Comparison of ENCODE assay signal across 20 cellular contexts in genomic region chr6:160810238-160810637, GRCh38.
"Had no signal": no experiment of that assay in that cellular context is flagged by ENCODE, and none has a peak within 500 bp of the region (broad histone marks: within the 10 kb centered on the region; RNA-seq: fewer than 3 reads in every experiment).

No MANE protein-coding gene starts in this region.

- DNase-seq: activated CD4-positive, alpha-beta memory T cell treated with anti-CD3 and anti-CD28 coated beads for 36 hours; activated CD4-positive, alpha-beta T cell treated with anti-CD3 and anti-CD28 coated beads for 1 hour; activated gamma-delta T cell; activated T-cell treated with anti-CD3 and anti-CD28 coated beads, Interleukin-2, amount 50 U/mL, for 48 hours; amygdala; dorsolateral prefrontal cortex; foreskin melanocyte; head of caudate nucleus; left lung; psoas muscle; sigmoid colon; stimulated activated CD4-positive, alpha-beta T cell treated with anti-CD3 and anti-CD28 coated beads, Interleukin-12 subunit alpha, Interleukin-12 subunit beta, amount 100 ng/mL, for 4 hours; stimulated activated naive CD4-positive, alpha-beta T cell; substantia nigra; T1000; transverse colon had no signal

- H3K4me1 ChIP-seq: left lung, psoas muscle, sigmoid colon, transverse colon had no signal

- H3K4me3 ChIP-seq: dorsolateral prefrontal cortex, left lung, psoas muscle, sigmoid colon, transverse colon had no signal

- H3K36me3 ChIP-seq: left lung, sigmoid colon, transverse colon had no signal

- H3K4me3 Mint-ChIP-seq: activated CD4-positive, alpha-beta memory T cell treated with anti-CD3 and anti-CD28 coated beads for 36 hours; activated naive CD8-positive, alpha-beta T cell; brain; memory B cell; nephron had no signal

- H3K9me3 ChIP-seq: left lung, psoas muscle, sigmoid colon, transverse colon had no signal

- H3K36me3 Mint-ChIP-seq: activated CD4-positive, alpha-beta memory T cell treated with anti-CD3 and anti-CD28 coated beads for 36 hours; activated naive CD8-positive, alpha-beta T cell; brain; memory B cell had no signal

- ATAC-seq: left lung, psoas muscle had no signal

- H3K27ac ChIP-seq: dorsolateral prefrontal cortex, left lung, psoas muscle, sigmoid colon, transverse colon had no signal

- H3K27ac Mint-ChIP-seq: activated CD4-positive, alpha-beta memory T cell treated with anti-CD3 and anti-CD28 coated beads for 36 hours; activated naive CD8-positive, alpha-beta T cell; brain; memory B cell; nephron had no signal

- H3K4me1 Mint-ChIP-seq: memory B cell, nephron had no signal

- H3K27me3 Mint-ChIP-seq: brain had no signal

- H3K27me3 ChIP-seq: left lung, transverse colon had no signal

- H3K9me3 Mint-ChIP-seq: activated CD4-positive, alpha-beta memory T cell treated with anti-CD3 and anti-CD28 coated beads for 36 hours; brain; memory B cell; nephron had no signal
